ENCODE assay signal across 8 cellular contexts in the genomic region with DNA sequence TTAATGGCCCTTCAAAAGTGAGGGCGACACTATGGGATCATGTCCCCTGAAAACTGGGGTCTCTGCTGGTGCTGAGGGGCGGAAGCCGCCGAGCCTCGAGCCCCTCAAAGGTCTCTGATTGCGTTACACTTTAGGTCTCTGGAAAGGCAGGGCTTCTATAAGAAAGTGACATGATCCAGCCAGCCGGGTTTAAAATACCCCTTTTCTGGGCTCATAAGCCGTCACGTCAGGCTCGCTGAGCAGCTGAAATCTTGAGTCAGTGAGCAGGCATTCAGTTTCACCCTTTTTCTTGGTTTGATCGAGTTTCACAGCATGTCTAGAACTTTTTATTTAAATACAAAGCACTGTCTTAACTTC. TPM values are rescaled to one million over a fixed set of nuclear protein-coding genes. Genes with fewer than 3 reads are reported as not detected.
DNase-seq lines count a peak whose midpoint lies in the region; ATAC-seq, FAIRE-seq and TF ChIP-seq lines count a peak whose summit lies in the region.

No MANE protein-coding gene starts in this region.

- TF ChIP-seq CTCF in DND-41 (IDR thresholded peaks at IDR 0.05; ENCODE audit: borderline replicate concordance, extremely low read depth, low read length, poor library complexity, severe bottlenecking) = no peak
- no peak for TF ChIP-seq CTCF in mesothelial cell of epicardium (IDR thresholded peaks at IDR 0.05; ENCODE audit: unreplicated experiment)

- H3K79me2 ChIP-seq in DND-41 (ENCODE audit: insufficient read depth, low read length) = peaks cover 55% of the 10 kb centered on the region

- H3K9ac ChIP-seq in DND-41 (ENCODE audit: low read depth, low read length) = peak overlapping the region; percentile 80

- H3K9me3 Mint-ChIP-seq in activated naive CD4-positive, alpha-beta T cell treated with anti-CD3 and anti-CD28 coated beads, Interleukin-2, amount 50 U/mL, for 72 hours = no peaks in the 10 kb centered on the region
- no peaks in the 10 kb centered on the region for H3K9me3 Mint-ChIP-seq in mesothelial cell of epicardium

- H3K27ac ChIP-seq in DND-41 (ENCODE audit: low read length) = peak overlapping the region; percentile 97

- peak overlapping the region; percentile 81 for H3K4me2 ChIP-seq in DND-41 (ENCODE audit: insufficient read depth, low read length)

- peak overlapping the region; percentile 91 to 100 for H3K27ac Mint-ChIP-seq in activated naive CD4-positive, alpha-beta T cell treated with anti-CD3 and anti-CD28 coated beads, Interleukin-2, amount 50 U/mL, for 72 hours
- peak overlapping the region; percentile 100 for H3K27ac Mint-ChIP-seq in mesothelial cell of epicardium

- peaks cover 22% of the 10 kb centered on the region for H4K20me1 ChIP-seq in DND-41 (ENCODE audit: insufficient read depth, low read length)

- FAIRE-seq in urothelium cell line (lab: Jason Lieb, UNC) = no peak

- no peaks in the 10 kb centered on the region for H3K27me3 ChIP-seq in DND-41 (ENCODE audit: insufficient read depth, low read length, poor library complexity)

- H3K4me1 Mint-ChIP-seq in mesothelial cell of epicardium = peaks cover 33% of the 10 kb centered on the region

- DNase-seq in DND-41 (no peak), mesothelial cell of epicardium (ENCODE audit: low spot score in 2 of 2, unreplicated experiment in 2 of 2) (no peak), urothelium cell line (ENCODE audit: low spot score) (no peak), UCSD-AML1 (lab: John Stamatoyannopoulos, UW; ENCODE audit: unreplicated experiment) (no peak)
- peak; percentile 35 for DNase-seq in Jurkat, Clone E6-1 (ENCODE audit: low read depth, low spot score)
- DNase-seq in activated naive CD4-positive, alpha-beta T cell treated with anti-CD3 and anti-CD28 coated beads, Interleukin-2, amount 50 U/mL, for 72 hours (ENCODE audit: low spot score in 2 of 2) = peak in 1 of 2 donors; percentile 28

- H3K9me3 ChIP-seq in DND-41 (ENCODE audit: insufficient read depth, low read length, severe bottlenecking) = no peaks in the 10 kb centered on the region

- peak overlapping the region; percentile 62 for H2AFZ ChIP-seq in DND-41 (ENCODE audit: low read depth, low read length)

- peaks cover 32% of the 10 kb centered on the region for H3K36me3 ChIP-seq in DND-41 (ENCODE audit: insufficient read depth, low read length)

- peak overlapping the region; percentile 21 to 58; a peak in 3 of 4 replicates for H3K4me3 ChIP-seq in DND-41 (ENCODE audit: low read depth in 1 of 2, low read length in 2 of 2)
- peak overlapping the region; percentile 66 for H3K4me3 ChIP-seq in Jurkat, Clone E6-1 (ENCODE audit: low read length)

- peaks cover 3% of the 10 kb centered on the region for H3K27me3 Mint-ChIP-seq in mesothelial cell of epicardium (ENCODE audit: low read depth)

- H3K4me3 Mint-ChIP-seq in mesothelial cell of epicardium = peak overlapping the region; percentile 94

- ATAC-seq in DND-41 (ENCODE audit: insufficient read depth, low read depth) (peak; percentile 16), GM21576 (IDR thresholded peaks at IDR 0.05; ENCODE audit: unreplicated experiment) (no peak), GM19397 (IDR thresholded peaks at IDR 0.05; ENCODE audit: unreplicated experiment) (no peak)
- ATAC-seq in activated naive CD4-positive, alpha-beta T cell treated with anti-CD3 and anti-CD28 coated beads, Interleukin-2, amount 50 U/mL, for 72 hours = peak in 1 of 2 donors; percentile 6

- H3K4me1 ChIP-seq in DND-41 (ENCODE audit: insufficient read depth, low read length) = peaks cover 41% of the 10 kb centered on the region

- H3K36me3 Mint-ChIP-seq in activated naive CD4-positive, alpha-beta T cell treated with anti-CD3 and anti-CD28 coated beads, Interleukin-2, amount 50 U/mL, for 72 hours = peaks cover 23 to 25% of the 10 kb centered on the region in 2 donors
- peaks cover 8% of the 10 kb centered on the region for H3K36me3 Mint-ChIP-seq in mesothelial cell of epicardium

RNA-seq across cellular contexts. Expression of gene HMGB1, which starts 0.6 kb away (rescaled TPM):
- polyA plus RNA-seq in Jurkat, Clone E6-1 (2012; ENCODE audit: insufficient read depth, insufficient read length) = 1,538 TPM
- total RNA-seq in activated naive CD4-positive, alpha-beta T cell treated with anti-CD3 and anti-CD28 coated beads, Interleukin-2, amount 50 U/mL, for 72 hours = 100 to 1,000 TPM; 418 to 551 TPM
- total RNA-seq in mesothelial cell of epicardium = 465 to 476 TPM (median 465 TPM) in 3 replicates

RNA-seq across cellular contexts. Expression of gene UBE2L5, which starts 44.0 kb away (rescaled TPM):
- polyA plus RNA-seq in Jurkat, Clone E6-1 (2012; ENCODE audit: insufficient read depth, insufficient read length) = 4.1 TPM
- under 1 TPM in 1 of 2 donors, not detected in 1; 0.25 TPM for total RNA-seq in activated naive CD4-positive, alpha-beta T cell treated with anti-CD3 and anti-CD28 coated beads, Interleukin-2, amount 50 U/mL, for 72 hours
- total RNA-seq in mesothelial cell of epicardium = 0.20 TPM in 1 of 3 replicates, not detected in the others
